2 cellular contexts compared by ENCODE assay signal in the genomic region with DNA sequence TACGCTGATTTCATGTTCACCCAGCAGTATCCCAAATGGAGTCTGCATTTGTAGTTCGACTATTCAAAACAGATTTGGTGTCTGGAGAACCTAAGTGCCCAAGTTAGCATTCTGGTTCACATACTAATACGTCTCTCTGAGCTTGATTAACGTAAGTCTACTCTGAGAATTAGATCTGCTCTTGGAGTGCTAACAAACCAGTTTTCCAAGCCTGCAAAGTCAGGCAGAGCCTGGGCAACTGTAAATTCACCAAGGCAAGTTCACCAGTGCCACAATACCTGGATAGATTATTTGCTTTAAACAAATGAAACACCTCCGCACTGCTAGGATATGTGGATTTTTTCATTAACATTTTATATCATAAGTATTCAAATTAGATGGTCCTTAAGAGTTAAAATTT.
TF ChIP-seq lines count a peak whose summit lies in the region.

No MANE protein-coding gene starts in this region.

TF ChIP-seq in GM23338, 12 proteins besides CTCF, POLR2A, EP300 and RAD21 (continued from another document):
- TF ChIP-seq, protein P1, sequence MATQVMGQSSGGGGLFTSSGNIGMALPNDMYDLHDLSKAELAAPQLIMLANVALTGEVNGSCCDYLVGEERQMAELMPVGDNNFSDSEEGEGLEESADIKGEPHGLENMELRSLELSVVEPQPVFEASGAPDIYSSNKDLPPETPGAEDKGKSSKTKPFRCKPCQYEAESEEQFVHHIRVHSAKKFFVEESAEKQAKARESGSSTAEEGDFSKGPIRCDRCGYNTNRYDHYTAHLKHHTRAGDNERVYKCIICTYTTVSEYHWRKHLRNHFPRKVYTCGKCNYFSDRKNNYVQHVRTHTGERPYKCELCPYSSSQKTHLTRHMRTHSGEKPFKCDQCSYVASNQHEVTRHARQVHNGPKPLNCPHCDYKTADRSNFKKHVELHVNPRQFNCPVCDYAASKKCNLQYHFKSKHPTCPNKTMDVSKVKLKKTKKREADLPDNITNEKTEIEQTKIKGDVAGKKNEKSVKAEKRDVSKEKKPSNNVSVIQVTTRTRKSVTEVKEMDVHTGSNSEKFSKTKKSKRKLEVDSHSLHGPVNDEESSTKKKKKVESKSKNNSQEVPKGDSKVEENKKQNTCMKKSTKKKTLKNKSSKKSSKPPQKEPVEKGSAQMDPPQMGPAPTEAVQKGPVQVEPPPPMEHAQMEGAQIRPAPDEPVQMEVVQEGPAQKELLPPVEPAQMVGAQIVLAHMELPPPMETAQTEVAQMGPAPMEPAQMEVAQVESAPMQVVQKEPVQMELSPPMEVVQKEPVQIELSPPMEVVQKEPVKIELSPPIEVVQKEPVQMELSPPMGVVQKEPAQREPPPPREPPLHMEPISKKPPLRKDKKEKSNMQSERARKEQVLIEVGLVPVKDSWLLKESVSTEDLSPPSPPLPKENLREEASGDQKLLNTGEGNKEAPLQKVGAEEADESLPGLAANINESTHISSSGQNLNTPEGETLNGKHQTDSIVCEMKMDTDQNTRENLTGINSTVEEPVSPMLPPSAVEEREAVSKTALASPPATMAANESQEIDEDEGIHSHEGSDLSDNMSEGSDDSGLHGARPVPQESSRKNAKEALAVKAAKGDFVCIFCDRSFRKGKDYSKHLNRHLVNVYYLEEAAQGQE (IDR thresholded peaks at IDR 0.05; ENCODE audit: unreplicated experiment) = no peak
- no peak for TF ChIP-seq EZH2 (IDR thresholded peaks at IDR 0.05; ENCODE audit: low read depth, unreplicated experiment)
- TF ChIP-seq, protein P2, sequence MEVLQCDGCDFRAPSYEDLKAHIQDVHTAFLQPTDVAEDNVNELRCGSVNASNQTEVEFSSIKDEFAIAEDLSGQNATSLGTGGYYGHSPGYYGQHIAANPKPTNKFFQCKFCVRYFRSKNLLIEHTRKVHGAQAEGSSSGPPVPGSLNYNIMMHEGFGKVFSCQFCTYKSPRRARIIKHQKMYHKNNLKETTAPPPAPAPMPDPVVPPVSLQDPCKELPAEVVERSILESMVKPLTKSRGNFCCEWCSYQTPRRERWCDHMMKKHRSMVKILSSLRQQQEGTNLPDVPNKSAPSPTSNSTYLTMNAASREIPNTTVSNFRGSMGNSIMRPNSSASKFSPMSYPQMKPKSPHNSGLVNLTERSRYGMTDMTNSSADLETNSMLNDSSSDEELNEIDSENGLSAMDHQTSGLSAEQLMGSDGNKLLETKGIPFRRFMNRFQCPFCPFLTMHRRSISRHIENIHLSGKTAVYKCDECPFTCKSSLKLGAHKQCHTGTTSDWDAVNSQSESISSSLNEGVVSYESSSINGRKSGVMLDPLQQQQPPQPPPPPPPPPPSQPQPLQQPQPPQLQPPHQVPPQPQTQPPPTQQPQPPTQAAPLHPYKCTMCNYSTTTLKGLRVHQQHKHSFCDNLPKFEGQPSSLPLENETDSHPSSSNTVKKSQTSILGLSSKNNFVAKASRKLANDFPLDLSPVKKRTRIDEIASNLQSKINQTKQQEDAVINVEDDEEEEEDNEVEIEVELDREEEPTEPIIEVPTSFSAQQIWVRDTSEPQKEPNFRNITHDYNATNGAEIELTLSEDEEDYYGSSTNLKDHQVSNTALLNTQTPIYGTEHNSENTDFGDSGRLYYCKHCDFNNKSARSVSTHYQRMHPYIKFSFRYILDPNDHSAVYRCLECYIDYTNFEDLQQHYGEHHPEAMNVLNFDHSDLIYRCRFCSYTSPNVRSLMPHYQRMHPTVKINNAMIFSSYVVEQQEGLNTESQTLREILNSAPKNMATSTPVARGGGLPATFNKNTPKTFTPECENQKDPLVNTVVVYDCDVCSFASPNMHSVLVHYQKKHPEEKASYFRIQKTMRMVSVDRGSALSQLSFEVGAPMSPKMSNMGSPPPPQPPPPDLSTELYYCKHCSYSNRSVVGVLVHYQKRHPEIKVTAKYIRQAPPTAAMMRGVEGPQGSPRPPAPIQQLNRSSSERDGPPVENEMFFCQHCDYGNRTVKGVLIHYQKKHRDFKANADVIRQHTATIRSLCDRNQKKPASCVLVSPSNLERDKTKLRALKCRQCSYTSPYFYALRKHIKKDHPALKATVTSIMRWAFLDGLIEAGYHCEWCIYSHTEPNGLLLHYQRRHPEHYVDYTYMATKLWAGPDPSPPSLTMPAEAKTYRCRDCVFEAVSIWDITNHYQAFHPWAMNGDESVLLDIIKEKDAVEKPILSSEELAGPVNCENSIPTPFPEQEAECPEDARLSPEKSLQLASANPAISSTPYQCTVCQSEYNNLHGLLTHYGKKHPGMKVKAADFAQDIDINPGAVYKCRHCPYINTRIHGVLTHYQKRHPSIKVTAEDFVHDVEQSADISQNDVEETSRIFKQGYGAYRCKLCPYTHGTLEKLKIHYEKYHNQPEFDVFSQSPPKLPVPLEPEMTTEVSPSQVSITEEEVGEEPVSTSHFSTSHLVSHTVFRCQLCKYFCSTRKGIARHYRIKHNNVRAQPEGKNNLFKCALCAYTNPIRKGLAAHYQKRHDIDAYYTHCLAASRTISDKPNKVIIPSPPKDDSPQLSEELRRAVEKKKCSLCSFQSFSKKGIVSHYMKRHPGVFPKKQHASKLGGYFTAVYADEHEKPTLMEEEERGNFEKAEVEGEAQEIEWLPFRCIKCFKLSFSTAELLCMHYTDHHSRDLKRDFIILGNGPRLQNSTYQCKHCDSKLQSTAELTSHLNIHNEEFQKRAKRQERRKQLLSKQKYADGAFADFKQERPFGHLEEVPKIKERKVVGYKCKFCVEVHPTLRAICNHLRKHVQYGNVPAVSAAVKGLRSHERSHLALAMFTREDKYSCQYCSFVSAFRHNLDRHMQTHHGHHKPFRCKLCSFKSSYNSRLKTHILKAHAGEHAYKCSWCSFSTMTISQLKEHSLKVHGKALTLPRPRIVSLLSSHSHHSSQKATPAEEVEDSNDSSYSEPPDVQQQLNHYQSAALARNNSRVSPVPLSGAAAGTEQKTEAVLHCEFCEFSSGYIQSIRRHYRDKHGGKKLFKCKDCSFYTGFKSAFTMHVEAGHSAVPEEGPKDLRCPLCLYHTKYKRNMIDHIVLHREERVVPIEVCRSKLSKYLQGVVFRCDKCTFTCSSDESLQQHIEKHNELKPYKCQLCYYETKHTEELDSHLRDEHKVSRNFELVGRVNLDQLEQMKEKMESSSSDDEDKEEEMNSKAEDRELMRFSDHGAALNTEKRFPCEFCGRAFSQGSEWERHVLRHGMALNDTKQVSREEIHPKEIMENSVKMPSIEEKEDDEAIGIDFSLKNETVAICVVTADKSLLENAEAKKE (CRISPR knock-in tag; IDR thresholded peaks at IDR 0.05) = no peak
- no peak for TF ChIP-seq CREB1 (CRISPR knock-in tag; IDR thresholded peaks at IDR 0.05; ENCODE audit: low read depth)

TF ChIP-seq in WTC11, 78 proteins besides CTCF, POLR2A, EP300 and RAD21 (continued from another document):
- TF ChIP-seq IRF1 (CRISPR knock-in tag; IDR thresholded peaks at IDR 0.05) (no peak), NR2C2 (CRISPR knock-in tag; IDR thresholded peaks at IDR 0.05) (no peak), ZNF425 (CRISPR knock-in tag; conservative IDR thresholded peaks at IDR 0.05) (no peak), FOXP4 (CRISPR knock-in tag; IDR thresholded peaks at IDR 0.05) (no peak), HMGXB4 (CRISPR knock-in tag; IDR thresholded peaks at IDR 0.05) (no peak), MXD4 (CRISPR knock-in tag; IDR thresholded peaks at IDR 0.05; ENCODE audit: borderline replicate concordance) (no peak), ETV6 (CRISPR knock-in tag; IDR thresholded peaks at IDR 0.05) (no peak), JUN (CRISPR knock-in tag; IDR thresholded peaks at IDR 0.05) (no peak), ERG (CRISPR knock-in tag; IDR thresholded peaks at IDR 0.05) (no peak), ZNF671 (CRISPR knock-in tag; IDR thresholded peaks at IDR 0.05) (no peak), CBFB (CRISPR knock-in tag; IDR thresholded peaks at IDR 0.05; ENCODE audit: low read depth) (no peak), CREM (CRISPR knock-in tag; IDR thresholded peaks at IDR 0.05) (no peak)
- TF ChIP-seq, protein P3, sequence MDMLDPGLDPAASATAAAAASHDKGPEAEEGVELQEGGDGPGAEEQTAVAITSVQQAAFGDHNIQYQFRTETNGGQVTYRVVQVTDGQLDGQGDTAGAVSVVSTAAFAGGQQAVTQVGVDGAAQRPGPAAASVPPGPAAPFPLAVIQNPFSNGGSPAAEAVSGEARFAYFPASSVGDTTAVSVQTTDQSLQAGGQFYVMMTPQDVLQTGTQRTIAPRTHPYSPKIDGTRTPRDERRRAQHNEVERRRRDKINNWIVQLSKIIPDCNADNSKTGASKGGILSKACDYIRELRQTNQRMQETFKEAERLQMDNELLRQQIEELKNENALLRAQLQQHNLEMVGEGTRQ (CRISPR knock-in tag; IDR thresholded peaks at IDR 0.05) = no peak
